Comparison of ENCODE assay signal across 8 cellular contexts in genomic region chr7:1920266-1920681, GRCh38.
DNase-seq lines count a peak whose midpoint lies in the region; TF ChIP-seq lines count a peak whose summit lies in the region.

No MANE protein-coding gene starts in this region.

- no peaks in the 10 kb centered on the region for H3K4me1 Mint-ChIP-seq in H9

- H3K4ac ChIP-seq in H9 (ENCODE audit: low read depth, low read length): no peak overlapping the region

- no peak overlapping the region for H2BK5ac ChIP-seq in H9 (ENCODE audit: insufficient read length, low read length)

- H4K20me1 ChIP-seq in BLaER1 (peaks cover 100% of the 10 kb centered on the region), H9 (ENCODE audit: control insufficient read depth, insufficient read depth, insufficient read length) (no peaks in the 10 kb centered on the region), mammary epithelial cell (ENCODE audit: insufficient read depth, low read length) (no peaks in the 10 kb centered on the region)

- peak overlapping the region; percentile 55 for H3K9ac ChIP-seq in BLaER1
- H3K9ac ChIP-seq in H9 (ENCODE audit: extremely low read depth, insufficient read length, low read length): no peak overlapping the region
- H3K9ac ChIP-seq in mammary epithelial cell (ENCODE audit: insufficient read depth, low read length): no peak overlapping the region

- no peak overlapping the region for H2BK120ac ChIP-seq in H9 (ENCODE audit: low read depth, low read length, poor library complexity, severe bottlenecking)

- H3K27me3 Mint-ChIP-seq in H9 (ENCODE audit: low read depth): no peaks in the 10 kb centered on the region

- no peak overlapping the region for H3K4me3 Mint-ChIP-seq in H9

- CTCF ChIA-PET in mammary epithelial cell (lab: Charles Lee; ENCODE audit: low non-redundant PET): no interaction called here

- H2BK20ac ChIP-seq in H9 (ENCODE audit: low read depth, low read length, poor library complexity, severe bottlenecking): no peak overlapping the region

- no peaks in the 10 kb centered on the region for H3K9me3 Mint-ChIP-seq in H9

- peaks cover 100% of the 10 kb centered on the region for H3K4me1 ChIP-seq in BLaER1
- H3K4me1 ChIP-seq in H9 (ENCODE audit: insufficient read depth, low read length): no peaks in the 10 kb centered on the region
- no peaks in the 10 kb centered on the region for H3K4me1 ChIP-seq in uterus
- peaks cover 12% of the 10 kb centered on the region for H3K4me1 ChIP-seq in mammary epithelial cell (ENCODE audit: insufficient read depth, low read length)

- H3K56ac ChIP-seq in H9 (ENCODE audit: insufficient read length, low read depth, low read length): no peak overlapping the region

- no peak overlapping the region for H3T11ph ChIP-seq in H9 (ENCODE audit: low read length)

- H3K9me3 ChIP-seq in BLaER1 (no peaks in the 10 kb centered on the region), H9 (ENCODE audit: control insufficient read depth, low read depth, low read length) (no peaks in the 10 kb centered on the region), uterus (no peaks in the 10 kb centered on the region), mammary epithelial cell (replicated peaks; ENCODE audit: insufficient read depth, low read length) (no peaks in the 10 kb centered on the region)

- H3K79me2 ChIP-seq in H9 (ENCODE audit: insufficient read depth, low read length): no peaks in the 10 kb centered on the region
- no peaks in the 10 kb centered on the region for H3K79me2 ChIP-seq in mammary epithelial cell (ENCODE audit: insufficient read depth, low read length)

- no peaks in the 10 kb centered on the region for H3K79me1 ChIP-seq in H9 (ENCODE audit: insufficient read depth, low read depth, low read length, poor library complexity, severe bottlenecking)

- no peak overlapping the region for H2BK12ac ChIP-seq in H9 (ENCODE audit: insufficient read length, low read depth, low read length)

- H3K14ac ChIP-seq in H9 (ENCODE audit: insufficient read depth, low read length): no peak overlapping the region

- peak overlapping the region; percentile 71 for H3K27ac ChIP-seq in BLaER1
- no peak overlapping the region for H3K27ac ChIP-seq in H9 (ENCODE audit: insufficient read length, low read depth, low read length)
- no peak overlapping the region for H3K27ac ChIP-seq in uterus
- H3K27ac ChIP-seq in mammary epithelial cell (ENCODE audit: insufficient read depth, low read depth, low read length): no peak overlapping the region

- H3K23ac ChIP-seq in H9 (ENCODE audit: insufficient read length, low read depth, low read length): no peak overlapping the region

- 0 out of 7 replicates have a peak, but pooled peaks cover 0 to 5% (median 0%) of the 10 kb centered on the region in 3 experiments for H3K36me3 Mint-ChIP-seq in H9 (ENCODE audit: insufficient read depth in 1 of 3, low read depth in 3 of 3)

- in situ Hi-C loops in mammary epithelial cell (cut with MboI; ENCODE audit: low sequenced_read_pairs in 2 of 2): no loop called here

- no peak overlapping the region for H4K91ac ChIP-seq in H9 (ENCODE audit: insufficient read length, low read depth, low read length)

- no peak overlapping the region for H2AK5ac ChIP-seq in H9 (ENCODE audit: insufficient read length, low read length)

- BruUV-seq in mammary epithelial cell (replicated peaks; lab: Mats Ljungman, UMichigan): no TSS peak

- TF ChIP-seq POLR2A in uterus (IDR thresholded peaks at IDR 0.05): no peak

- dilution Hi-C loops in mammary epithelial cell (cut with HindIII; ENCODE audit: low sequenced_read_pairs): loop anchor here (5.0 kb wide), 2 partner anchors 57 to 83 kb away; no protein-coding TSS in a partner anchor

- H4K8ac ChIP-seq in H9 (replicated peaks; ENCODE audit: insufficient read length, low read depth, low read length): no peak overlapping the region

- H3K23me2 ChIP-seq in H9 (ENCODE audit: insufficient read length, low read depth, low read length, poor library complexity, severe bottlenecking): no peaks in the 10 kb centered on the region

- no CpG with 5 or more reads among the region's 20 CpGs for WGBS in H9 (ENCODE audit: extremely low coverage, insufficient read length, low lambda C conversion rate)
- WGBS in mammary epithelial cell (ENCODE audit: low coverage, missing lambda C conversion rate): 96% methylated on average over 4 of the region's 20 CpGs

- intact Hi-C loops in uterus (cut with DNase I; ENCODE audit: low total_unique reads): no loop called here
- intact Hi-C loops in mammary epithelial cell (cut with micrococcal nuclease): loop anchor here (10.0 kb wide), 1 partner anchor 255 kb away; no protein-coding TSS in a partner anchor

- DNase-seq in H9: no peak
- peak; percentile 48 for DNase-seq in activated CD4-positive, alpha-beta T cell treated with anti-CD3 and anti-CD28 coated beads for 48 hours
- DNase-seq in germinal center (ENCODE audit: low spot score): peak; percentile 68
- DNase-seq in globus pallidus (ENCODE audit: low spot score): no peak
- no peak for DNase-seq in uterus
- DNase-seq in NCI-H524 (lab: John Stamatoyannopoulos, UW): no peak
- no peak for DNase-seq in mammary epithelial cell

- H3K4me2 ChIP-seq in BLaER1: peak overlapping the region; percentile 94
- H3K4me2 ChIP-seq in H9 (ENCODE audit: insufficient read depth, insufficient read length, low read length): no peak overlapping the region
- H3K4me2 ChIP-seq in mammary epithelial cell (ENCODE audit: insufficient read depth, low read depth, low read length): no peak overlapping the region

- H4K5ac ChIP-seq in H9 (ENCODE audit: insufficient read length, low read depth, low read length): no peak overlapping the region

- H3K4me3 ChIP-seq in BLaER1 (peak overlapping the region; percentile 60), uterus (no peak overlapping the region), mammary epithelial cell (replicated peaks in 1 of 3; ENCODE audit: insufficient read depth in 1 of 3, low read depth in 2 of 3, low read length in 3 of 3) (no peak overlapping the region)

- H3K18ac ChIP-seq in H9 (ENCODE audit: insufficient read length, low read depth, low read length): no peak overlapping the region

- H2AFZ ChIP-seq in H9 (ENCODE audit: low read length): no peak overlapping the region
- no peak overlapping the region for H2AFZ ChIP-seq in mammary epithelial cell (ENCODE audit: low read depth, low read length)

- H3K27me3 ChIP-seq in BLaER1 (no peaks in the 10 kb centered on the region), H9 (ENCODE audit: insufficient read depth, low read length) (no peaks in the 10 kb centered on the region), uterus (no peaks in the 10 kb centered on the region), mammary epithelial cell (ENCODE audit: insufficient read depth, low read length) (no peaks in the 10 kb centered on the region)

- TF ChIP-seq CTCF in H9 (conservative IDR thresholded peaks at IDR 0.05) (no peak), uterus (IDR thresholded peaks at IDR 0.05) (no peak), mammary epithelial cell (conservative IDR thresholded peaks at IDR 0.05 in 1 of 2, IDR thresholded peaks at IDR 0.05 in 1 of 2; ENCODE audit: extremely low read depth in 1 of 2, insufficient read depth in 1 of 2, low read depth in 1 of 2, low read length in 2 of 2) (no peak)

- peak overlapping the region in 2 of 3 experiments; percentile 75 to 79; a peak in 3 of 7 replicates for H3K27ac Mint-ChIP-seq in H9

- peaks cover 33% of the 10 kb centered on the region for H3K36me3 ChIP-seq in BLaER1
- no peaks in the 10 kb centered on the region for H3K36me3 ChIP-seq in uterus
- no peaks in the 10 kb centered on the region for H3K36me3 ChIP-seq in mammary epithelial cell (ENCODE audit: insufficient read depth, low read length)

- H2BK15ac ChIP-seq in H9 (ENCODE audit: low read depth, low read length): no peak overlapping the region

Comparison
In these comparisons a context has a peak if more than half of its experiments do, and no peak if none do; other contexts are left out.
1. DNase-seq: peak in activated CD4-positive, alpha-beta T cell treated with anti-CD3 and anti-CD28 coated beads for 48 hours (single experiment) and germinal center (single experiment); none in H9 (single experiment), globus pallidus (single experiment), uterus (0 of 2), NCI-H524 (0 of 2) and mammary epithelial cell (single experiment).